ENCODE assay signal across 13 cellular contexts in genomic region chr7:50327443-50327842, GRCh38. TPM values are rescaled to one million over a fixed set of nuclear protein-coding genes. Genes with fewer than 3 reads are reported as not detected.
DNase-seq lines count a peak whose midpoint lies in the region; ATAC-seq and TF ChIP-seq lines count a peak whose summit lies in the region.
"Had no signal": no experiment of that assay in that cellular context is flagged by ENCODE, and none has a peak within 500 bp of the region (broad histone marks: within the 10 kb centered on the region; RNA-seq: fewer than 3 reads in every experiment).

No MANE protein-coding gene starts in this region.

- no peaks in the 10 kb centered on the region for H3K27me3 Mint-ChIP-seq in activated naive CD8-positive, alpha-beta T cell treated with anti-CD3 and anti-CD28 coated beads, Interleukin-2, amount 10 ng/mL, durations not matched to agents 7 days and 5 days

- intact Hi-C loops in sigmoid colon (cut with DNase I), result no loop called here

- H3K9me3 Mint-ChIP-seq in activated naive CD8-positive, alpha-beta T cell treated with anti-CD3 and anti-CD28 coated beads, Interleukin-2, amount 10 ng/mL, durations not matched to agents 7 days and 5 days, result no peaks in the 10 kb centered on the region

- H3K4me3 ChIP-seq in sigmoid colon, result no peak overlapping the region
- H3K4me3 ChIP-seq: body of pancreas, upper lobe of left lung had no signal

- H3K4me1 Mint-ChIP-seq in activated naive CD8-positive, alpha-beta T cell treated with anti-CD3 and anti-CD28 coated beads, Interleukin-2, amount 10 ng/mL, durations not matched to agents 7 days and 5 days, result peaks cover 74% of the 10 kb centered on the region

- no peak for TF ChIP-seq EP300 in sigmoid colon (IDR thresholded peaks at IDR 0.05)

- H3K27me3 ChIP-seq in sigmoid colon, result peaks cover 0 to 3% (median 0%) of the 10 kb centered on the region in 3 donors
- H3K27me3 ChIP-seq: body of pancreas, upper lobe of left lung had no signal

- CTCF ChIA-PET in HEK293T (lab: Yijun Ruan, JAX), result no interaction called here

- no peaks in the 10 kb centered on the region for H3K9me3 ChIP-seq in sigmoid colon
- H3K9me3 ChIP-seq: body of pancreas, upper lobe of left lung had no signal

- no peak for DNase-seq in activated naive CD8-positive, alpha-beta T cell treated with anti-CD3 and anti-CD28 coated beads, Interleukin-2, amount 10 ng/mL, durations not matched to agents 7 days and 5 days
- DNase-seq in superior temporal gyrus (ENCODE audit: extremely low spot score) (no peak), sigmoid colon (no peak), DMS 273 treated with DMSO at 0.1 percent for 48 hours (lab: John Stamatoyannopoulos, UW) (no peak), HEK293T (ENCODE audit: extremely low spot score) (no peak)
- DNase-seq: body of pancreas, NCI-H1105, right cardiac atrium, upper lobe of left lung had no signal

- peak overlapping the region; percentile 30 for H3K27ac Mint-ChIP-seq in activated naive CD8-positive, alpha-beta T cell treated with anti-CD3 and anti-CD28 coated beads, Interleukin-2, amount 10 ng/mL, durations not matched to agents 7 days and 5 days

- no peaks in the 10 kb centered on the region for H3K36me3 ChIP-seq in sigmoid colon
- H3K36me3 ChIP-seq: upper lobe of left lung had no signal

- H3K27ac ChIP-seq in sigmoid colon, result no peak overlapping the region
- H3K27ac ChIP-seq: body of pancreas, epithelial cell of prostate, upper lobe of left lung had no signal

- no peak for TF ChIP-seq CTCF in sigmoid colon (IDR thresholded peaks at IDR 0.05)

- TF ChIP-seq POLR2A in sigmoid colon (IDR thresholded peaks at IDR 0.05), result no peak

- no peaks in the 10 kb centered on the region for H3K4me1 ChIP-seq in sigmoid colon
- H3K4me1 ChIP-seq: body of pancreas had no signal

- H3K4me3 Mint-ChIP-seq in activated naive CD8-positive, alpha-beta T cell treated with anti-CD3 and anti-CD28 coated beads, Interleukin-2, amount 10 ng/mL, durations not matched to agents 7 days and 5 days, result no peak overlapping the region

- ATAC-seq in GM18498 (IDR thresholded peaks at IDR 0.05; ENCODE audit: unreplicated experiment), result peak; percentile 39
- ATAC-seq in GM19397 (IDR thresholded peaks at IDR 0.05; ENCODE audit: unreplicated experiment), result peak; percentile 40
- peak; percentile 50 for ATAC-seq in HG03045 (IDR thresholded peaks at IDR 0.05; ENCODE audit: unreplicated experiment)
- ATAC-seq in activated naive CD8-positive, alpha-beta T cell treated with anti-CD3 and anti-CD28 coated beads, Interleukin-2, amount 10 ng/mL, durations not matched to agents 7 days and 5 days (ENCODE audit: low read depth), result no peak
- ATAC-seq: body of pancreas, right cardiac atrium had no signal

- 81 to 87% methylated on average over 10 of the region's 10 CpGs for WGBS in sigmoid colon, 2 donors

- H3K36me3 Mint-ChIP-seq in activated naive CD8-positive, alpha-beta T cell treated with anti-CD3 and anti-CD28 coated beads, Interleukin-2, amount 10 ng/mL, durations not matched to agents 7 days and 5 days, result peaks cover 66% of the 10 kb centered on the region

- POLR2A ChIA-PET in activated naive CD8-positive, alpha-beta T cell treated with anti-CD3 and anti-CD28 coated beads, Interleukin-2, amount 10 ng/mL, durations not matched to agents 7 days and 5 days (lab: Charles Lee), result interaction anchor here (1.2 to 9.0 kb wide), 2 partner anchors 11 to 14 kb away, joined by 3 to 176 read pairs; partner anchors contain the start of gene IKZF1
- POLR2A ChIA-PET in HEK293T (lab: Yijun Ruan, JAX), result no interaction called here

TF ChIP-seq in HEK293T, 16 proteins besides CTCF, POLR2A, EP300 and RAD21:
- no peak for TF ChIP-seq FOXM1 (IDR thresholded peaks at IDR 0.05; ENCODE audit: borderline replicate concordance)
- no peak for TF ChIP-seq PKNOX1 (IDR thresholded peaks at IDR 0.05)
- TF ChIP-seq ARNT (IDR thresholded peaks at IDR 0.05), result no peak
- TF ChIP-seq FOXA1 (IDR thresholded peaks at IDR 0.05), result no peak
- TF ChIP-seq SP1 (IDR thresholded peaks at IDR 0.05), result no peak
- TF ChIP-seq L3MBTL2 (conservative IDR thresholded peaks at IDR 0.05), result no peak
- no peak for TF ChIP-seq LEF1 (IDR thresholded peaks at IDR 0.05; ENCODE audit: borderline replicate concordance)
- no peak for TF ChIP-seq ZNF384 (IDR thresholded peaks at IDR 0.05)
- TF ChIP-seq TARDBP (IDR thresholded peaks at IDR 0.05), result no peak

RNA-seq across cellular contexts. Expression of gene IKZF1, which starts 22.9 kb away (rescaled TPM):
- total RNA-seq in activated naive CD8-positive, alpha-beta T cell treated with anti-CD3 and anti-CD28 coated beads, Interleukin-2, amount 10 ng/mL, durations not matched to agents 7 days and 5 days, result 100 to 1,000 TPM; 383 to 410 TPM
- 10 to 100 TPM in 1 of 4 donors, 1 to 10 TPM in 3; 5.5 to 20.5 (median 7.6) TPM for total RNA-seq in sigmoid colon
- polyA plus RNA-seq in sigmoid colon, result 10 to 100 TPM in 1 of 3 donors, 1 to 10 TPM in 2; 1.8 to 29.9 (median 1.8) TPM

Comparison
In these comparisons a context has a peak if more than half of its experiments do, and no peak if none do; other contexts are left out.
1. RNA of gene IKZF1, which starts 22.9 kb away (total RNA-seq): 383 to 410 TPM in activated naive CD8-positive, alpha-beta T cell treated with anti-CD3 and anti-CD28 coated beads, Interleukin-2, amount 10 ng/mL, durations not matched to agents 7 days and 5 days; 5.5 to 20.5 TPM in sigmoid colon; every median in the first group is over 10 times any median in the second.